Comparison of ENCODE assay signal across 20 cellular contexts in genomic region chr1:69258842-69259241, GRCh38.
A peak's percentile ranks its signal among the peaks of the same experiment; 100 is the strongest.
DNase-seq lines count a peak whose midpoint lies in the region; ATAC-seq and TF ChIP-seq lines count a peak whose summit lies in the region.
"Had no signal": no experiment of that assay in that cellular context is flagged by ENCODE, and none has a peak within 500 bp of the region (broad histone marks: within the 10 kb centered on the region; RNA-seq: fewer than 3 reads in every experiment).

No MANE protein-coding gene starts in this region.

- H3K36me3 ChIP-seq in aorta (ENCODE audit: control insufficient read depth in 1 of 2, insufficient read depth in 2 of 2, low read length in 1 of 2): no peaks in the 10 kb centered on the region
- H3K36me3 ChIP-seq: BLaER1 treated with 17β-estradiol and CSF1 and Interleukin-3, amounts not matched to agents 10 nM and 100 nM had no signal

- ATAC-seq in aorta (ENCODE audit: low FRiP score): no peak
- ATAC-seq: CD8-positive, alpha-beta T cell had no signal

- intact Hi-C loops in aorta (cut with DNase I): no loop called here
- intact Hi-C loops in lower leg skin (cut with DNase I; ENCODE audit: low total_unique reads): no loop called here

- WGBS in aorta, 2 donors: 22 to 30% methylated on average over 1 of the region's 1 CpG
- 32 to 33% methylated on average over 1 of the region's 1 CpG for WGBS in lower leg skin, 2 donors

- TF ChIP-seq CTCF in glutamatergic neuron (IDR thresholded peaks at IDR 0.05; ENCODE audit: partially characterized antibody, unreplicated experiment): no peak
- no peak for TF ChIP-seq CTCF in lower leg skin (IDR thresholded peaks at IDR 0.05)

- no peaks in the 10 kb centered on the region for H3K9me3 ChIP-seq in aorta (ENCODE audit: control insufficient read depth, low read length)
- H3K9me3 ChIP-seq: BLaER1 treated with 17β-estradiol and CSF1 and Interleukin-3, amounts not matched to agents 10 nM and 100 nM had no signal

- peak; percentile 39 for DNase-seq in NCI-H510A treated with DMSO at 0.1 percent for 48 hours (lab: John Stamatoyannopoulos, UW)
- no peak for DNase-seq in NCI-H510A (lab: John Stamatoyannopoulos, UW)
- DNase-seq in NCI-H69 (lab: John Stamatoyannopoulos, UW): peak; percentile 35
- DNase-seq in glutamatergic neuron: no peak
- DNase-seq in aorta: no peak
- no peak for DNase-seq in hippocampal formation (lab: John Stamatoyannopoulos, UW)
- DNase-seq in lower leg skin (ENCODE audit: low spot score in 2 of 2): no peak
- DNase-seq: Calu3; CD8-positive, alpha-beta T cell; DMS79 treated with DMSO at 0.1 percent for 48 hours; H7; HFFc6; KG1; NCI-H1436; NCI-H1930; NCI-H226; NCI-H82; PC-9 had no signal

- H3K4me1 ChIP-seq in aorta (ENCODE audit: control insufficient read depth in 1 of 2, insufficient read depth in 2 of 2, low read length in 2 of 2): peaks cover 0 to 2% of the 10 kb centered on the region in 2 donors

- no peak overlapping the region for H3K4me3 ChIP-seq in aorta (ENCODE audit: low read length in 2 of 2)
- no peak overlapping the region for H3K4me3 ChIP-seq in lower leg skin (ENCODE audit: low read depth, poor library complexity, severe bottlenecking)
- H3K4me3 ChIP-seq: BLaER1 treated with 17β-estradiol and CSF1 and Interleukin-3, amounts not matched to agents 10 nM and 100 nM; PC-9 had no signal

- peak overlapping the region; percentile 89 for H3K27ac Mint-ChIP-seq in glutamatergic neuron (ENCODE audit: unreplicated experiment)
- H3K27ac Mint-ChIP-seq: CD8-positive, alpha-beta T cell; HFFc6 had no signal

- no peak overlapping the region for H3K27ac ChIP-seq in aorta (ENCODE audit: low read depth in 1 of 2, low read length in 2 of 2)
- H3K27ac ChIP-seq: BLaER1 treated with 17β-estradiol and CSF1 and Interleukin-3, amounts not matched to agents 10 nM and 100 nM; PC-9; RWPE1 had no signal

- peak overlapping the region; percentile 55 for H3K4me3 Mint-ChIP-seq in glutamatergic neuron (ENCODE audit: unreplicated experiment)
- H3K4me3 Mint-ChIP-seq: CD8-positive, alpha-beta T cell; HFFc6 had no signal

- H3K9me3 Mint-ChIP-seq in glutamatergic neuron (ENCODE audit: unreplicated experiment): peaks cover 2% of the 10 kb centered on the region
- H3K9me3 Mint-ChIP-seq: CD8-positive, alpha-beta T cell had no signal

- no peaks in the 10 kb centered on the region for H3K27me3 ChIP-seq in aorta (ENCODE audit: control insufficient read depth in 1 of 2, insufficient read depth in 2 of 2, low read length in 1 of 2)
- H3K27me3 ChIP-seq: BLaER1 treated with 17β-estradiol and CSF1 and Interleukin-3, amounts not matched to agents 10 nM and 100 nM had no signal

- no peak for TF ChIP-seq POLR2A in lower leg skin (IDR thresholded peaks at IDR 0.05)

- H3K27me3 Mint-ChIP-seq in glutamatergic neuron (ENCODE audit: unreplicated experiment): no peaks in the 10 kb centered on the region

- no peaks in the 10 kb centered on the region for H3K36me3 Mint-ChIP-seq in glutamatergic neuron (ENCODE audit: unreplicated experiment)
- H3K36me3 Mint-ChIP-seq: CD8-positive, alpha-beta T cell had no signal

- peaks cover 17% of the 10 kb centered on the region for H3K4me1 Mint-ChIP-seq in glutamatergic neuron (ENCODE audit: low read depth, unreplicated experiment)

Comparison
In these comparisons a context has a peak if more than half of its experiments do, and no peak if none do; other contexts are left out.
1. DNase-seq: peak in NCI-H510A treated with DMSO at 0.1 percent for 48 hours (single experiment) and NCI-H69 (single experiment); none in NCI-H510A (single experiment), glutamatergic neuron (single experiment), aorta (0 of 2), hippocampal formation (0 of 2) and lower leg skin (0 of 2).